In the genomic region with DNA sequence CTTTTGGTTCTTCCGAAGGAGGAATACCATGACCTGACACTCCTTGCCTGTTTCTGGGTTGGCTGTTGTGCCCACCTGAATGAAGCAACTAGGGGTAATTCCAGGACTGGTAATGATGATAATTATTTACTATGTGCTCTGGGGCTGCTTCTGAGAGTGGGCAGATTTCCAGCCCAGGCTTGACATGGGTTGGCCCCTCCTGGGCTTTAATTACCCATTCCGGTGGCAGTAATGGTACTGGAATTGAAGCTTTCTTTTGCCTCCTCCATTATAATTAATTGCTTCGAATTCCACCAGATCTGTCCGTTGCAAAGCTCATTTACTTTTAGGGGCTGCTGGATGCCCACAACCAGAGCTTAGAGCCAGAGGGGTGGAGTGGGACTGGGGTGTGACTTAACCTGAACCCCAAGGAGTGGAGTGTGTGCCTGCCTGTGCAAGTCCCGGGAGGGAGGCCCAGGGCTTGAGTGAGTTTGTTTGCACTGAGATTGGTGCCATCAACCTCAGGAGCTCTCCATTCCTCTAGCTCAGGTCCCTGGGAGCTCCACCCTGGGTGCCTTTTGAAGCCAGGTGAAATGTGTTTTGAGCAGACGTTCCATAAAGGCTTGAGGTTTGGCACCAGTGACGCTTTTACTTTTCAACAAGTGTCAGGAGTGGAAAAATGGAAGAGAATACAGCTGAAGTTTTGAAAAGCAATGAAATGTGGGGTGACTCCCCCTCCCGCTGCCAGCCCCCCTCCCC, we compare ENCODE assay signal across 12 cellular contexts.
DNase-seq lines count a peak whose midpoint lies in the region; ATAC-seq and TF ChIP-seq lines count a peak whose summit lies in the region.
"Had no signal": no experiment of that assay in that cellular context is flagged by ENCODE, and none has a peak within 500 bp of the region (broad histone marks: within the 10 kb centered on the region; RNA-seq: fewer than 3 reads in every experiment).

No MANE protein-coding gene starts in this region.

- DNase-seq in sigmoid colon: no peak
- no peak for DNase-seq in germinal center (ENCODE audit: low spot score)
- DNase-seq in SK-N-SH: no peak
- DNase-seq: activated CD4-positive, alpha-beta T cell treated with anti-CD3 and anti-CD28 coated beads, Interleukin-2, amount 10 ng/mL, durations not matched to agents 24 days and 14 days; NCI-H2029 treated with DMSO at 0.1 percent for 48 hours had no signal

- no peak for TF ChIP-seq POLR2A in sigmoid colon (IDR thresholded peaks at IDR 0.05)

- H3K4me2 ChIP-seq in SK-N-SH: no peak overlapping the region

- H3F3A ChIP-seq in SK-N-SH (replicated peaks; ENCODE audit: insufficient read depth): no peaks in the 10 kb centered on the region

- no peaks in the 10 kb centered on the region for H3K79me2 ChIP-seq in SK-N-SH (ENCODE audit: insufficient read depth)

- H3K27ac Mint-ChIP-seq in activated T-helper 17 cell treated with anti-CD3 and anti-CD28 coated beads, Interleukin-2, amount 50 U/mL, for 72 hours: no peak overlapping the region
- H3K27ac Mint-ChIP-seq: activated CD4-positive, alpha-beta T cell treated with anti-CD3 and anti-CD28 coated beads, Interleukin-2, amount 10 ng/mL, durations not matched to agents 24 days and 14 days had no signal

- TF ChIP-seq EP300 in sigmoid colon (IDR thresholded peaks at IDR 0.05) (no peak), SK-N-SH (IDR thresholded peaks at IDR 0.05; ENCODE audit: borderline replicate concordance in 1 of 2, low read depth in 1 of 2, low read length in 1 of 2) (no peak)

- H3K9me3 ChIP-seq in HUES48 (ENCODE audit: control insufficient read depth, insufficient read depth, low read length) (no peaks in the 10 kb centered on the region), iPS-20b (ENCODE audit: insufficient read depth, low read depth, low read length) (no peaks in the 10 kb centered on the region), sigmoid colon (peaks cover 0 to 2% (median 0%) of the 10 kb centered on the region in 4 donors), SK-N-SH (no peaks in the 10 kb centered on the region)
- H3K9me3 ChIP-seq: neutrophil, SJCRH30 had no signal

- H3K9ac ChIP-seq in HUES48 (ENCODE audit: low read depth, low read length) (peak overlapping the region; percentile 67; the same call in 1 of the 2 replicates), iPS-20b (ENCODE audit: low read depth, low read length) (peak overlapping the region; percentile 68; the same call in 1 of the 2 replicates), SK-N-SH (no peak overlapping the region)

- no peak for TF ChIP-seq RAD21 in SK-N-SH (IDR thresholded peaks at IDR 0.05; ENCODE audit: low read length)

- H4K20me1 ChIP-seq in SK-N-SH (ENCODE audit: insufficient read depth): no peaks in the 10 kb centered on the region

- intact Hi-C loops in sigmoid colon (cut with DNase I): loop anchor here (10.0 kb wide), 1 partner anchor 221 kb away; no protein-coding TSS in a partner anchor

- no peaks in the 10 kb centered on the region for H3K36me3 Mint-ChIP-seq in activated T-helper 17 cell treated with anti-CD3 and anti-CD28 coated beads, Interleukin-2, amount 50 U/mL, for 72 hours (ENCODE audit: low read depth)

- no peaks in the 10 kb centered on the region for H3K9me2 ChIP-seq in SK-N-SH

- H3K27me3 ChIP-seq in HUES48 (ENCODE audit: control insufficient read depth, insufficient read depth, low read length) (no peaks in the 10 kb centered on the region), iPS-20b (ENCODE audit: insufficient read depth, low read length) (peaks cover 4% of the 10 kb centered on the region; the same call in 1 of the 2 replicates), sigmoid colon (peaks cover 0 to 26% (median 0%) of the 10 kb centered on the region in 3 donors), SK-N-SH (ENCODE audit: insufficient read depth) (peaks cover 24% of the 10 kb centered on the region; the same call in 1 of the 2 replicates)

- peaks cover 4% of the 10 kb centered on the region for H3K4me1 Mint-ChIP-seq in activated T-helper 17 cell treated with anti-CD3 and anti-CD28 coated beads, Interleukin-2, amount 50 U/mL, for 72 hours

- peak overlapping the region; percentile 71 for H3K4me3 Mint-ChIP-seq in activated T-helper 17 cell treated with anti-CD3 and anti-CD28 coated beads, Interleukin-2, amount 50 U/mL, for 72 hours

- TF ChIP-seq CTCF in sigmoid colon (IDR thresholded peaks at IDR 0.05): no peak
- no peak for TF ChIP-seq CTCF in SK-N-SH (IDR thresholded peaks at IDR 0.05)

- CTCF ChIA-PET in SK-N-SH (lab: Yijun Ruan, JAX): interaction anchor here (0.6 to 4.9 kb wide), 4 partner anchors 9 to 254 kb away, joined by 3 to 21 read pairs (median 4); no protein-coding TSS in a partner anchor

- H3K36me3 ChIP-seq in HUES48 (ENCODE audit: control insufficient read depth, insufficient read depth, low read length) (no peaks in the 10 kb centered on the region; the same call in 1 of the 2 replicates), iPS-20b (ENCODE audit: insufficient read depth, low read depth, low read length) (no peaks in the 10 kb centered on the region), sigmoid colon (no peaks in the 10 kb centered on the region), SK-N-SH (replicated peaks in 1 of 2; ENCODE audit: control insufficient read depth in 1 of 2, insufficient read depth in 2 of 2, low read length in 1 of 2) (no peaks in the 10 kb centered on the region)
- H3K36me3 ChIP-seq: neutrophil, SJCRH30 had no signal

- no peak for ATAC-seq in activated T-helper 17 cell treated with anti-CD3 and anti-CD28 coated beads, Interleukin-2, amount 50 U/mL, for 72 hours (replicated peaks)
- ATAC-seq in HG03378 (IDR thresholded peaks at IDR 0.05; ENCODE audit: unreplicated experiment) (no peak), GM19397 (IDR thresholded peaks at IDR 0.05; ENCODE audit: unreplicated experiment) (no peak)

- H3K4me1 ChIP-seq in HUES48 (ENCODE audit: control insufficient read depth, insufficient read depth, low read length): peaks cover 24% of the 10 kb centered on the region
- H3K4me1 ChIP-seq in iPS-20b (ENCODE audit: insufficient read depth, low read length): peaks cover 14% of the 10 kb centered on the region
- H3K4me1 ChIP-seq in sigmoid colon: peaks cover 0 to 22% (median 13%) of the 10 kb centered on the region in 4 donors
- H3K4me1 ChIP-seq in SK-N-SH (ENCODE audit: control insufficient read depth in 1 of 2, insufficient read depth in 2 of 2, low read depth in 1 of 2, low read length in 1 of 2): peaks cover 0 to 17% of the 10 kb centered on the region in 2 experiments; a peak in 1 of 4 replicates
- H3K4me1 ChIP-seq: SJCRH30 had no signal

- H3K9me3 Mint-ChIP-seq in activated T-helper 17 cell treated with anti-CD3 and anti-CD28 coated beads, Interleukin-2, amount 50 U/mL, for 72 hours: no peaks in the 10 kb centered on the region

- H3K4me3 ChIP-seq in HUES48 (ENCODE audit: low read depth, low read length): peak overlapping the region; percentile 82
- H3K4me3 ChIP-seq in iPS-20b (ENCODE audit: low read length): peak overlapping the region; percentile 83; the same call in 1 of the 2 replicates
- no peak overlapping the region for H3K4me3 ChIP-seq in sigmoid colon
- no peak overlapping the region for H3K4me3 ChIP-seq in SK-N-SH (ENCODE audit: low read depth in 2 of 2, low read length in 1 of 2)

- H2AFZ ChIP-seq in SK-N-SH (ENCODE audit: low read depth): no peak overlapping the region

- peaks cover 41% of the 10 kb centered on the region for H3K27me3 Mint-ChIP-seq in activated T-helper 17 cell treated with anti-CD3 and anti-CD28 coated beads, Interleukin-2, amount 50 U/mL, for 72 hours

- POLR2A ChIA-PET in SK-N-SH (lab: Yijun Ruan, JAX): interaction anchor here (1.2 kb wide), 1 partner anchor 15 kb away, joined by 3 read pairs; no protein-coding TSS in a partner anchor

- WGBS in sigmoid colon, 2 donors: 41 to 58% methylated on average over 8 of the region's 8 CpGs
- WGBS in SK-N-SH (ENCODE audit: low lambda C conversion rate): 76% methylated on average over 6 of the region's 8 CpGs

- H3K27ac ChIP-seq in HUES48 (ENCODE audit: low read depth, low read length) (peak overlapping the region; percentile 92), iPS-20b (ENCODE audit: low read length) (no peak overlapping the region), sigmoid colon (peak overlapping the region in 3 of 4 donors; percentile 58 to 72 (median 65)), SK-N-SH (ENCODE audit: low read depth in 2 of 2, low read length in 1 of 2) (no peak overlapping the region)
- H3K27ac ChIP-seq: neutrophil, SJCRH30 had no signal

TF ChIP-seq in SK-N-SH, 30 proteins besides CTCF, POLR2A, EP300 and RAD21:
- TF ChIP-seq, protein P1, sequence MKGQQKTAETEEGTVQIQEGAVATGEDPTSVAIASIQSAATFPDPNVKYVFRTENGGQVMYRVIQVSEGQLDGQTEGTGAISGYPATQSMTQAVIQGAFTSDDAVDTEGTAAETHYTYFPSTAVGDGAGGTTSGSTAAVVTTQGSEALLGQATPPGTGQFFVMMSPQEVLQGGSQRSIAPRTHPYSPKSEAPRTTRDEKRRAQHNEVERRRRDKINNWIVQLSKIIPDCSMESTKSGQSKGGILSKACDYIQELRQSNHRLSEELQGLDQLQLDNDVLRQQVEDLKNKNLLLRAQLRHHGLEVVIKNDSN (IDR thresholded peaks at IDR 0.05; ENCODE audit: borderline replicate concordance, low read depth): no peak
- TF ChIP-seq, protein P2, sequence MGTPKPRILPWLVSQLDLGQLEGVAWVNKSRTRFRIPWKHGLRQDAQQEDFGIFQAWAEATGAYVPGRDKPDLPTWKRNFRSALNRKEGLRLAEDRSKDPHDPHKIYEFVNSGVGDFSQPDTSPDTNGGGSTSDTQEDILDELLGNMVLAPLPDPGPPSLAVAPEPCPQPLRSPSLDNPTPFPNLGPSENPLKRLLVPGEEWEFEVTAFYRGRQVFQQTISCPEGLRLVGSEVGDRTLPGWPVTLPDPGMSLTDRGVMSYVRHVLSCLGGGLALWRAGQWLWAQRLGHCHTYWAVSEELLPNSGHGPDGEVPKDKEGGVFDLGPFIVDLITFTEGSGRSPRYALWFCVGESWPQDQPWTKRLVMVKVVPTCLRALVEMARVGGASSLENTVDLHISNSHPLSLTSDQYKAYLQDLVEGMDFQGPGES (IDR thresholded peaks at IDR 0.05; ENCODE audit: low read depth, low read length): no peak
- TF ChIP-seq FOSL2 (IDR thresholded peaks at IDR 0.05; ENCODE audit: borderline replicate concordance, low read depth): no peak

Comparison
In these comparisons a context has a peak if more than half of its experiments do, and no peak if none do; other contexts are left out.
1. H3K27ac ChIP-seq: peak in HUES48 (single experiment) and sigmoid colon (3 of 4); none in iPS-20b (single experiment) and SK-N-SH (0 of 2).
2. H3K4me3 ChIP-seq: peak in HUES48 (single experiment) and iPS-20b (single experiment); none in sigmoid colon (0 of 4) and SK-N-SH (0 of 2).